ENCODE assay signal across 29 cellular contexts in the genomic region with DNA sequence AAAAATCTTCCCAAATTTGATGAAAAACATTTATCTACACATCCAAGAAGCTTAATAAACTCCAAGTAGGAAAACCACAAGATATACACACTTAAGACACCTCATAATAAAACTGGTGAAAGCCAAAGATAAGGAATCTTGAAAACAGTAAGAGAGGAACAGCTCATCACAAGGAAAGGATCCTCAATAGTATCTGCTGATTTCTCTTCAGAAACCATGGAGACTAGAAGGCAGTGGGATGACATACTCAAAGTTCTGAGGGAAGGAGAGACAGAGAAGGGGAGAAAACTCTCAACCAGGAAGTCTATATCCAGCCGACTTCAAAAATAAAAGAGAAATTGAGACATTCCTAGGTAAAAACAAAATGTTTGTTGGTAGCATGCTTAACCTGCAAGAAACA.
"Had no signal": no experiment of that assay in that cellular context is flagged by ENCODE, and none has a peak within 500 bp of the region (broad histone marks: within the 10 kb centered on the region; RNA-seq: fewer than 3 reads in every experiment).

No MANE protein-coding gene starts in this region.

- H3K27me3 ChIP-seq: brain microvascular endothelial cell, dorsolateral prefrontal cortex, foreskin keratinocyte, gastrocnemius medialis, heart left ventricle had no signal

- DNase-seq: activated CD4-positive, alpha-beta memory T cell treated with anti-CD3 and anti-CD28 coated beads, Interleukin-2, amount 10 ng/mL, durations not matched to agents 7 days and 5 days; activated CD4-positive, alpha-beta T cell treated with anti-CD3 and anti-CD28 coated beads for 1 hour; activated CD4-positive, alpha-beta T cell treated with anti-CD3 and anti-CD28 coated beads for 4 hours; activated CD4-positive, alpha-beta T cell treated with anti-CD3 and anti-CD28 coated beads, Interleukin-2, amount 10 ng/mL, durations not matched to agents 7 days and 5 days; activated CD4-positive, alpha-beta T cell treated with anti-CD3 and anti-CD28 coated beads, Interleukin-2, amount 50 U/mL, for 4 hours; activated CD8-positive, alpha-beta memory T cell treated with anti-CD3 and anti-CD28 coated beads, Interleukin-2, amount 50 U/mL, for 48 hours; activated gamma-delta T cell; activated naive CD4-positive, alpha-beta T cell; activated naive CD4-positive, alpha-beta T cell treated with anti-CD3 and anti-CD28 coated beads, Interleukin-2, amount 10 ng/mL, durations not matched to agents 7 days and 5 days; activated naive CD8-positive, alpha-beta T cell treated with anti-CD3 and anti-CD28 coated beads, Interleukin-2, amount 10 ng/mL, durations not matched to agents 7 days and 5 days; activated T-cell treated with anti-CD3 and anti-CD28 coated beads for 4 hours; activated T-cell treated with anti-CD3 and anti-CD28 coated beads, Interleukin-2, amount 50 U/mL, for 48 hours; amniotic stem cell; anterior cingulate cortex; brain microvascular endothelial cell; dorsolateral prefrontal cortex; effector memory CD4-positive, alpha-beta T cell; endodermal cell; foreskin keratinocyte; gastrocnemius medialis; glutamatergic neuron; heart left ventricle; T-helper 2 cell had no signal

- H3K4me3 ChIP-seq: coronary artery, dorsolateral prefrontal cortex, gastrocnemius medialis, heart left ventricle had no signal

- H3K36me3 Mint-ChIP-seq: activated naive CD4-positive, alpha-beta T cell treated with anti-CD3 and anti-CD28 coated beads, Interleukin-2, amount 50 U/mL, for 72 hours had no signal

- H3K27ac ChIP-seq: coronary artery, dorsolateral prefrontal cortex, foreskin keratinocyte, gastrocnemius medialis, heart left ventricle had no signal

- H3K36me3 ChIP-seq: brain microvascular endothelial cell, gastrocnemius medialis had no signal

- H3K9me3 Mint-ChIP-seq: activated CD4-positive, alpha-beta memory T cell treated with anti-CD3 and anti-CD28 coated beads, Interleukin-2, amount 10 ng/mL, durations not matched to agents 7 days and 5 days; activated CD4-positive, alpha-beta T cell treated with anti-CD3 and anti-CD28 coated beads, Interleukin-2, amount 10 ng/mL, durations not matched to agents 7 days and 5 days; activated naive CD4-positive, alpha-beta T cell treated with anti-CD3 and anti-CD28 coated beads, Interleukin-2, amount 10 ng/mL, durations not matched to agents 7 days and 5 days; activated naive CD4-positive, alpha-beta T cell treated with anti-CD3 and anti-CD28 coated beads, Interleukin-2, amount 50 U/mL, for 72 hours; activated naive CD8-positive, alpha-beta T cell treated with anti-CD3 and anti-CD28 coated beads, Interleukin-2, amount 10 ng/mL, durations not matched to agents 7 days and 5 days; activated T-helper 1 cell treated with anti-CD3 and anti-CD28 coated beads, Interleukin-12 subunit alpha, Interleukin-12 subunit beta, Interleukin-2, Interleukin-4 antibody, amounts not matched to agents 30 ng/mL and 10 ng/mL and 1 ng/mL, durations not matched to agents 14 hours and 24 hours and 36 hours; central memory CD8-positive, alpha-beta T cell; endodermal cell had no signal

- H3K9me3 ChIP-seq: gastrocnemius medialis, heart left ventricle had no signal

- H3K27me3 Mint-ChIP-seq: activated CD4-positive, alpha-beta memory T cell treated with anti-CD3 and anti-CD28 coated beads, Interleukin-2, amount 10 ng/mL, durations not matched to agents 7 days and 5 days; activated CD4-positive, alpha-beta T cell treated with anti-CD3 and anti-CD28 coated beads, Interleukin-2, amount 10 ng/mL, durations not matched to agents 7 days and 5 days; activated naive CD4-positive, alpha-beta T cell treated with anti-CD3 and anti-CD28 coated beads, Interleukin-2, amount 10 ng/mL, durations not matched to agents 7 days and 5 days; activated naive CD8-positive, alpha-beta T cell treated with anti-CD3 and anti-CD28 coated beads, Interleukin-2, amount 10 ng/mL, durations not matched to agents 7 days and 5 days; central memory CD8-positive, alpha-beta T cell; dendritic cell treated with granulocyte-macrophage colony-stimulating factor and Interleukin-4, amounts not matched to agents 40 ng/mL and 50 ng/mL, for 4 days had no signal

- ATAC-seq: activated naive CD4-positive, alpha-beta T cell treated with anti-CD3 and anti-CD28 coated beads, Interleukin-2, amount 50 U/mL, for 72 hours; esophagus mucosa; foreskin keratinocyte; gastrocnemius medialis; heart left ventricle had no signal

- H3K4me3 Mint-ChIP-seq: activated CD4-positive, alpha-beta memory T cell treated with anti-CD3 and anti-CD28 coated beads, Interleukin-2, amount 10 ng/mL, durations not matched to agents 7 days and 5 days; activated CD4-positive, alpha-beta T cell treated with anti-CD3 and anti-CD28 coated beads, Interleukin-2, amount 10 ng/mL, durations not matched to agents 7 days and 5 days; activated naive CD4-positive, alpha-beta T cell treated with anti-CD3 and anti-CD28 coated beads, Interleukin-2, amount 10 ng/mL, durations not matched to agents 7 days and 5 days; activated naive CD8-positive, alpha-beta T cell treated with anti-CD3 and anti-CD28 coated beads, Interleukin-2, amount 10 ng/mL, durations not matched to agents 7 days and 5 days; activated T-helper 1 cell treated with anti-CD3 and anti-CD28 coated beads, Interleukin-12 subunit alpha, Interleukin-12 subunit beta, Interleukin-2, Interleukin-4 antibody, amounts not matched to agents 30 ng/mL and 10 ng/mL and 1 ng/mL, durations not matched to agents 14 hours and 24 hours and 36 hours; central memory CD8-positive, alpha-beta T cell; dendritic cell treated with granulocyte-macrophage colony-stimulating factor and Interleukin-4, amounts not matched to agents 40 ng/mL and 50 ng/mL, for 4 days; endodermal cell had no signal

- H3K27ac Mint-ChIP-seq: activated CD4-positive, alpha-beta memory T cell treated with anti-CD3 and anti-CD28 coated beads, Interleukin-2, amount 10 ng/mL, durations not matched to agents 7 days and 5 days; activated CD4-positive, alpha-beta T cell treated with anti-CD3 and anti-CD28 coated beads, Interleukin-2, amount 10 ng/mL, durations not matched to agents 7 days and 5 days; activated naive CD4-positive, alpha-beta T cell treated with anti-CD3 and anti-CD28 coated beads, Interleukin-2, amount 10 ng/mL, durations not matched to agents 7 days and 5 days; activated naive CD4-positive, alpha-beta T cell treated with anti-CD3 and anti-CD28 coated beads, Interleukin-2, amount 50 U/mL, for 72 hours; activated naive CD8-positive, alpha-beta T cell treated with anti-CD3 and anti-CD28 coated beads, Interleukin-2, amount 10 ng/mL, durations not matched to agents 7 days and 5 days; activated T-helper 1 cell treated with anti-CD3 and anti-CD28 coated beads, Interleukin-12 subunit alpha, Interleukin-12 subunit beta, Interleukin-2, Interleukin-4 antibody, amounts not matched to agents 30 ng/mL and 10 ng/mL and 1 ng/mL, durations not matched to agents 14 hours and 24 hours and 36 hours; dendritic cell treated with granulocyte-macrophage colony-stimulating factor and Interleukin-4, amounts not matched to agents 40 ng/mL and 50 ng/mL, for 4 days; endodermal cell had no signal
